In the genomic region with DNA sequence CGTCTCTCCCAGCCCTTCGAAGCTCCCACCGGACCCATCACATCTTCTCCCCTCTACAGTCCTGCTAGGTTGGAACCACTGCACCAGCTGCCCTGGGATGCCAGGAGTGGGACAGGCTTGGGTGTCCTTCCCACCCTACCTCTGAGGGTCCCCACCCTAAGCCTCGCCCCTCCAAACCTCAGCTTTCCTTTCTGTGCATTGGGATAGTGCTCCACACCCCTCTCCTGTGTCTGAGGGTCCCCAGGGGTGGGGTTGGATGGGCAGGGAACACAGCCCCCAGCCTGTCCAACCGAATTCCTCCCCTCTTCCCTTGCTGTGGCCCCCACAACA, we compare ENCODE assay signal across 9 cellular contexts. TPM values are rescaled to one million over a fixed set of nuclear protein-coding genes. Genes with fewer than 3 reads are reported as not detected.
DNase-seq lines count a peak whose midpoint lies in the region; ATAC-seq and TF ChIP-seq lines count a peak whose summit lies in the region.
"Had no signal": no experiment of that assay in that cellular context is flagged by ENCODE, and none has a peak within 500 bp of the region (broad histone marks: within the 10 kb centered on the region; RNA-seq: fewer than 3 reads in every experiment).

No MANE protein-coding gene starts in this region.

- H3K4me3 Mint-ChIP-seq in activated CD8-positive, alpha-beta memory T cell treated with anti-CD3 and anti-CD28 coated beads, Interleukin-2, amount 10 ng/mL, durations not matched to agents 7 days and 5 days = peak overlapping the region; percentile 96
- peak overlapping the region; percentile 5 for H3K4me3 Mint-ChIP-seq in activated naive CD8-positive, alpha-beta T cell treated with anti-CD3 and anti-CD28 coated beads, Interleukin-2, amount 50 U/mL, for 24 hours
- peak overlapping the region; percentile 89 for H3K4me3 Mint-ChIP-seq in memory B cell

- H3K4me1 ChIP-seq in thoracic aorta (ENCODE audit: control insufficient read depth in 1 of 2, low read depth in 2 of 2) = peaks cover 50 to 72% of the 10 kb centered on the region in 2 donors

- peaks cover 3% of the 10 kb centered on the region for H3K36me3 ChIP-seq in thoracic aorta

- peaks cover 3% of the 10 kb centered on the region for H3K27me3 Mint-ChIP-seq in activated CD8-positive, alpha-beta memory T cell treated with anti-CD3 and anti-CD28 coated beads, Interleukin-2, amount 10 ng/mL, durations not matched to agents 7 days and 5 days
- peaks cover 4% of the 10 kb centered on the region for H3K27me3 Mint-ChIP-seq in activated naive CD8-positive, alpha-beta T cell treated with anti-CD3 and anti-CD28 coated beads, Interleukin-2, amount 50 U/mL, for 24 hours
- no peaks in the 10 kb centered on the region for H3K27me3 Mint-ChIP-seq in memory B cell

- CTCF ChIA-PET in activated CD8-positive, alpha-beta memory T cell treated with anti-CD3 and anti-CD28 coated beads, Interleukin-2, amount 10 ng/mL, durations not matched to agents 7 days and 5 days (lab: Charles Lee) = interaction anchor here (0.7 to 9.0 kb wide), 2 partner anchors 22 to 24 kb away, joined by 4 to 75 read pairs; no protein-coding TSS in a partner anchor

- H3K36me3 Mint-ChIP-seq in activated CD8-positive, alpha-beta memory T cell treated with anti-CD3 and anti-CD28 coated beads, Interleukin-2, amount 10 ng/mL, durations not matched to agents 7 days and 5 days = peaks cover 25% of the 10 kb centered on the region
- peaks cover 5% of the 10 kb centered on the region for H3K36me3 Mint-ChIP-seq in activated naive CD8-positive, alpha-beta T cell treated with anti-CD3 and anti-CD28 coated beads, Interleukin-2, amount 50 U/mL, for 24 hours (ENCODE audit: low read depth)
- H3K36me3 Mint-ChIP-seq in memory B cell = no peaks in the 10 kb centered on the region

- H3K27me3 ChIP-seq in thoracic aorta (replicated peaks; ENCODE audit: insufficient read depth) = no peaks in the 10 kb centered on the region

- no peaks in the 10 kb centered on the region for H3K9me3 ChIP-seq in thoracic aorta

- DNase-seq in activated CD8-positive, alpha-beta memory T cell treated with anti-CD3 and anti-CD28 coated beads, Interleukin-2, amount 10 ng/mL, durations not matched to agents 7 days and 5 days = no peak
- DNase-seq in activated CD8-positive, alpha-beta memory T cell treated with anti-CD3 and anti-CD28 coated beads, Interleukin-2, amount 50 U/mL, for 4 hours = no peak
- no peak for DNase-seq in activated naive CD8-positive, alpha-beta T cell treated with anti-CD3 and anti-CD28 coated beads, Interleukin-2, amount 50 U/mL, for 24 hours
- no peak for DNase-seq in memory B cell (ENCODE audit: low spot score in 2 of 2)
- DNase-seq in thoracic aorta (ENCODE audit: low spot score) = no peak
- no peak for DNase-seq in hypothalamus (lab: John Stamatoyannopoulos, UW)

- H3K4me1 Mint-ChIP-seq in activated CD8-positive, alpha-beta memory T cell treated with anti-CD3 and anti-CD28 coated beads, Interleukin-2, amount 10 ng/mL, durations not matched to agents 7 days and 5 days = peaks cover 41% of the 10 kb centered on the region
- peaks cover 57% of the 10 kb centered on the region for H3K4me1 Mint-ChIP-seq in activated naive CD8-positive, alpha-beta T cell treated with anti-CD3 and anti-CD28 coated beads, Interleukin-2, amount 50 U/mL, for 24 hours
- H3K4me1 Mint-ChIP-seq in memory B cell = peaks cover 48% of the 10 kb centered on the region

- no peak for ATAC-seq in activated CD8-positive, alpha-beta memory T cell treated with anti-CD3 and anti-CD28 coated beads, Interleukin-2, amount 10 ng/mL, durations not matched to agents 7 days and 5 days
- no peak for ATAC-seq in activated naive CD8-positive, alpha-beta T cell treated with anti-CD3 and anti-CD28 coated beads, Interleukin-2, amount 50 U/mL, for 24 hours
- no peak for ATAC-seq in memory B cell (ENCODE audit: low read depth)
- no peak for ATAC-seq in thoracic aorta (ENCODE audit: insufficient number of reproducible peaks, low FRiP score, low read depth)
- ATAC-seq in HG03442 (IDR thresholded peaks at IDR 0.05; ENCODE audit: unreplicated experiment) = no peak
- ATAC-seq in HG02571 (IDR thresholded peaks at IDR 0.05; ENCODE audit: unreplicated experiment) = no peak

- no peaks in the 10 kb centered on the region for H3K9me3 Mint-ChIP-seq in activated CD8-positive, alpha-beta memory T cell treated with anti-CD3 and anti-CD28 coated beads, Interleukin-2, amount 10 ng/mL, durations not matched to agents 7 days and 5 days (ENCODE audit: low read depth)
- no peaks in the 10 kb centered on the region for H3K9me3 Mint-ChIP-seq in activated naive CD8-positive, alpha-beta T cell treated with anti-CD3 and anti-CD28 coated beads, Interleukin-2, amount 50 U/mL, for 24 hours
- H3K9me3 Mint-ChIP-seq in memory B cell = no peaks in the 10 kb centered on the region

- TF ChIP-seq CTCF in thoracic aorta (IDR thresholded peaks at IDR 0.05) = no peak

- peak overlapping the region; percentile 22 for H3K27ac Mint-ChIP-seq in activated CD8-positive, alpha-beta memory T cell treated with anti-CD3 and anti-CD28 coated beads, Interleukin-2, amount 10 ng/mL, durations not matched to agents 7 days and 5 days
- no peak overlapping the region for H3K27ac Mint-ChIP-seq in activated naive CD8-positive, alpha-beta T cell treated with anti-CD3 and anti-CD28 coated beads, Interleukin-2, amount 50 U/mL, for 24 hours
- H3K27ac Mint-ChIP-seq in memory B cell = peak overlapping the region; percentile 93

- peak overlapping the region; percentile 81 to 92 for H3K27ac ChIP-seq in thoracic aorta
- H3K27ac ChIP-seq: SK-N-MC had no signal

- H3K4me3 ChIP-seq in thoracic aorta = peak overlapping the region; percentile 91

RNA-seq across cellular contexts. Expression of gene BCL3, which starts 1.9 kb away (rescaled TPM):
- total RNA-seq in activated CD8-positive, alpha-beta memory T cell treated with anti-CD3 and anti-CD28 coated beads, Interleukin-2, amount 10 ng/mL, durations not matched to agents 7 days and 5 days = 10 to 100 TPM; 56.3 to 60.3 TPM
- total RNA-seq in thoracic aorta = 10 to 100 TPM; 43.1 to 77.9 TPM

RNA-seq across cellular contexts. Expression of gene CBLC, which starts 31.1 kb away (rescaled TPM):
- total RNA-seq in activated CD8-positive, alpha-beta memory T cell treated with anti-CD3 and anti-CD28 coated beads, Interleukin-2, amount 10 ng/mL, durations not matched to agents 7 days and 5 days = not detected
- under 1 TPM in 1 of 2 donors, not detected in 1; 0.42 TPM for total RNA-seq in thoracic aorta

RNA-seq across cellular contexts. Expression of gene CEACAM16, which starts 47.6 kb away (rescaled TPM):
- not detected for total RNA-seq in activated CD8-positive, alpha-beta memory T cell treated with anti-CD3 and anti-CD28 coated beads, Interleukin-2, amount 10 ng/mL, durations not matched to agents 7 days and 5 days
- total RNA-seq in thoracic aorta = not detected

Comparison
In these comparisons a context has a peak if more than half of its experiments do, and no peak if none do; other contexts are left out.
1. H3K4me3 Mint-ChIP-seq: peak in every context shown above with its lines; median percentile 96 in activated CD8-positive, alpha-beta memory T cell treated with anti-CD3 and anti-CD28 coated beads, Interleukin-2, amount 10 ng/mL, durations not matched to agents 7 days and 5 days; 89 in memory B cell; 5 in activated naive CD8-positive, alpha-beta T cell treated with anti-CD3 and anti-CD28 coated beads, Interleukin-2, amount 50 U/mL, for 24 hours.